In the genomic region with DNA sequence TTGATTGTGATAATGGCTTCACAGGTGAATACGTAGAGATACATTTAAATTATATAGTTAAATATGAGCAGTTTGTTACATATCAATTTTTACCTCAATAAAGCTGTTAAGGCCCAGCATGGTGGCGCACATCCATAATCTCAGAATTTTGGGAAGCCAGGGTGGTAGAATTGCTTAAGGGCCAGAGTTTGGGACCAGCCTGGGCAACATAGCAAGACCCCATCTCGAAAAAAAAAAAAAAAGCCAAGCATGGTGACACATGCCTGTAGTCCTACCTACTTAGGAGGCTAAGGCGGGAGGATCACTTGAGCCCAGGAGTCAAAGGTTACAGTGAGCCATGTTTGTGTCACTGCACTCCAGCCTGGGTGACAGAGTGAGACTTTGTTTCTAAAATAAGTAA, we compare ENCODE assay signal across 10 cellular contexts.
"Had no signal": no experiment of that assay in that cellular context is flagged by ENCODE, and none has a peak within 500 bp of the region (broad histone marks: within the 10 kb centered on the region; RNA-seq: fewer than 3 reads in every experiment).

No MANE protein-coding gene starts in this region.

- H3K27ac ChIP-seq: GM23248, KMS-11 had no signal

- H3K36me3 ChIP-seq: HAP-1 had no signal

- H3K4me3 ChIP-seq: GM23248, HAP-1 had no signal

- H2AFZ ChIP-seq: GM23248 had no signal

- H3K9ac ChIP-seq: GM23248, KMS-11 had no signal

- H3K9me3 ChIP-seq: HAP-1 had no signal

- FAIRE-seq: HTR-8/SVneo had no signal

- DNase-seq: GM23248, GOT3, H7, IMR-90, Karpas-422, KBM-7 had no signal

- H3K4me2 ChIP-seq: KMS-11 had no signal

- ATAC-seq: HCT116 had no signal
